ENCODE assay signal across 2 cellular contexts in genomic region chr20:48203252-48203651, GRCh38.
TF ChIP-seq lines count a peak whose summit lies in the region.

No MANE protein-coding gene starts in this region.

TF ChIP-seq in HepG2, 621 proteins besides CTCF, POLR2A, EP300 and RAD21 (continues in another document):
- TF ChIP-seq USF2 (IDR thresholded peaks at IDR 0.05; ENCODE audit: low read depth, low read length): no peak
- TF ChIP-seq USF2 (CRISPR knock-in tag; IDR thresholded peaks at IDR 0.05; ENCODE audit: borderline replicate concordance): no peak
- TF ChIP-seq ZIK1 (CRISPR knock-in tag; IDR thresholded peaks at IDR 0.05; ENCODE audit: borderline replicate concordance, low read depth): no peak
- TF ChIP-seq ZNF143 (CRISPR knock-in tag; IDR thresholded peaks at IDR 0.05): no peak
- no peak for TF ChIP-seq ZNF430 (CRISPR knock-in tag; IDR thresholded peaks at IDR 0.05)
- no peak for TF ChIP-seq HCFC1 (IDR thresholded peaks at IDR 0.05; ENCODE audit: low read depth, low read length)
- no peak for TF ChIP-seq CEBPB (IDR thresholded peaks at IDR 0.05; ENCODE audit: borderline replicate concordance, low read depth, low read length)
- TF ChIP-seq HMG20A (CRISPR knock-in tag; IDR thresholded peaks at IDR 0.05; ENCODE audit: borderline replicate concordance): no peak
- peak; percentile 98 for TF ChIP-seq ATF7 (IDR thresholded peaks at IDR 0.05)
- no peak for TF ChIP-seq ATF7 (CRISPR knock-in tag; IDR thresholded peaks at IDR 0.05)
- TF ChIP-seq HOXA5 (CRISPR knock-in tag; IDR thresholded peaks at IDR 0.05): no peak
- TF ChIP-seq CREB1 (IDR thresholded peaks at IDR 0.05): peak; percentile 93
- no peak for TF ChIP-seq CREB1 (CRISPR knock-in tag; IDR thresholded peaks at IDR 0.05)
- no peak for TF ChIP-seq RARA (CRISPR knock-in tag; IDR thresholded peaks at IDR 0.05)
- TF ChIP-seq ZHX1 (CRISPR knock-in tag; IDR thresholded peaks at IDR 0.05; ENCODE audit: low read depth): no peak
- TF ChIP-seq, protein P1, sequence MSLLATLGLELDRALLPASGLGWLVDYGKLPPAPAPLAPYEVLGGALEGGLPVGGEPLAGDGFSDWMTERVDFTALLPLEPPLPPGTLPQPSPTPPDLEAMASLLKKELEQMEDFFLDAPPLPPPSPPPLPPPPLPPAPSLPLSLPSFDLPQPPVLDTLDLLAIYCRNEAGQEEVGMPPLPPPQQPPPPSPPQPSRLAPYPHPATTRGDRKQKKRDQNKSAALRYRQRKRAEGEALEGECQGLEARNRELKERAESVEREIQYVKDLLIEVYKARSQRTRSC (CRISPR knock-in tag; IDR thresholded peaks at IDR 0.05; ENCODE audit: low read depth): no peak
- TF ChIP-seq, protein P2, sequence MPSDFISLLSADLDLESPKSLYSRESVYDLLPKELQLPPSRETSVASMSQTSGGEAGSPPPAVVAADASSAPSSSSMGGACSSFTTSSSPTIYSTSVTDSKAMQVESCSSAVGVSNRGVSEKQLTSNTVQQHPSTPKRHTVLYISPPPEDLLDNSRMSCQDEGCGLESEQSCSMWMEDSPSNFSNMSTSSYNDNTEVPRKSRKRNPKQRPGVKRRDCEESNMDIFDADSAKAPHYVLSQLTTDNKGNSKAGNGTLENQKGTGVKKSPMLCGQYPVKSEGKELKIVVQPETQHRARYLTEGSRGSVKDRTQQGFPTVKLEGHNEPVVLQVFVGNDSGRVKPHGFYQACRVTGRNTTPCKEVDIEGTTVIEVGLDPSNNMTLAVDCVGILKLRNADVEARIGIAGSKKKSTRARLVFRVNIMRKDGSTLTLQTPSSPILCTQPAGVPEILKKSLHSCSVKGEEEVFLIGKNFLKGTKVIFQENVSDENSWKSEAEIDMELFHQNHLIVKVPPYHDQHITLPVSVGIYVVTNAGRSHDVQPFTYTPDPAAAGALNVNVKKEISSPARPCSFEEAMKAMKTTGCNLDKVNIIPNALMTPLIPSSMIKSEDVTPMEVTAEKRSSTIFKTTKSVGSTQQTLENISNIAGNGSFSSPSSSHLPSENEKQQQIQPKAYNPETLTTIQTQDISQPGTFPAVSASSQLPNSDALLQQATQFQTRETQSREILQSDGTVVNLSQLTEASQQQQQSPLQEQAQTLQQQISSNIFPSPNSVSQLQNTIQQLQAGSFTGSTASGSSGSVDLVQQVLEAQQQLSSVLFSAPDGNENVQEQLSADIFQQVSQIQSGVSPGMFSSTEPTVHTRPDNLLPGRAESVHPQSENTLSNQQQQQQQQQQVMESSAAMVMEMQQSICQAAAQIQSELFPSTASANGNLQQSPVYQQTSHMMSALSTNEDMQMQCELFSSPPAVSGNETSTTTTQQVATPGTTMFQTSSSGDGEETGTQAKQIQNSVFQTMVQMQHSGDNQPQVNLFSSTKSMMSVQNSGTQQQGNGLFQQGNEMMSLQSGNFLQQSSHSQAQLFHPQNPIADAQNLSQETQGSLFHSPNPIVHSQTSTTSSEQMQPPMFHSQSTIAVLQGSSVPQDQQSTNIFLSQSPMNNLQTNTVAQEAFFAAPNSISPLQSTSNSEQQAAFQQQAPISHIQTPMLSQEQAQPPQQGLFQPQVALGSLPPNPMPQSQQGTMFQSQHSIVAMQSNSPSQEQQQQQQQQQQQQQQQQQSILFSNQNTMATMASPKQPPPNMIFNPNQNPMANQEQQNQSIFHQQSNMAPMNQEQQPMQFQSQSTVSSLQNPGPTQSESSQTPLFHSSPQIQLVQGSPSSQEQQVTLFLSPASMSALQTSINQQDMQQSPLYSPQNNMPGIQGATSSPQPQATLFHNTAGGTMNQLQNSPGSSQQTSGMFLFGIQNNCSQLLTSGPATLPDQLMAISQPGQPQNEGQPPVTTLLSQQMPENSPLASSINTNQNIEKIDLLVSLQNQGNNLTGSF (CRISPR knock-in tag; IDR thresholded peaks at IDR 0.05): no peak

TF ChIP-seq in K562, 482 proteins besides CTCF, POLR2A, EP300 and RAD21 (continued from another document):
- TF ChIP-seq, protein P3, sequence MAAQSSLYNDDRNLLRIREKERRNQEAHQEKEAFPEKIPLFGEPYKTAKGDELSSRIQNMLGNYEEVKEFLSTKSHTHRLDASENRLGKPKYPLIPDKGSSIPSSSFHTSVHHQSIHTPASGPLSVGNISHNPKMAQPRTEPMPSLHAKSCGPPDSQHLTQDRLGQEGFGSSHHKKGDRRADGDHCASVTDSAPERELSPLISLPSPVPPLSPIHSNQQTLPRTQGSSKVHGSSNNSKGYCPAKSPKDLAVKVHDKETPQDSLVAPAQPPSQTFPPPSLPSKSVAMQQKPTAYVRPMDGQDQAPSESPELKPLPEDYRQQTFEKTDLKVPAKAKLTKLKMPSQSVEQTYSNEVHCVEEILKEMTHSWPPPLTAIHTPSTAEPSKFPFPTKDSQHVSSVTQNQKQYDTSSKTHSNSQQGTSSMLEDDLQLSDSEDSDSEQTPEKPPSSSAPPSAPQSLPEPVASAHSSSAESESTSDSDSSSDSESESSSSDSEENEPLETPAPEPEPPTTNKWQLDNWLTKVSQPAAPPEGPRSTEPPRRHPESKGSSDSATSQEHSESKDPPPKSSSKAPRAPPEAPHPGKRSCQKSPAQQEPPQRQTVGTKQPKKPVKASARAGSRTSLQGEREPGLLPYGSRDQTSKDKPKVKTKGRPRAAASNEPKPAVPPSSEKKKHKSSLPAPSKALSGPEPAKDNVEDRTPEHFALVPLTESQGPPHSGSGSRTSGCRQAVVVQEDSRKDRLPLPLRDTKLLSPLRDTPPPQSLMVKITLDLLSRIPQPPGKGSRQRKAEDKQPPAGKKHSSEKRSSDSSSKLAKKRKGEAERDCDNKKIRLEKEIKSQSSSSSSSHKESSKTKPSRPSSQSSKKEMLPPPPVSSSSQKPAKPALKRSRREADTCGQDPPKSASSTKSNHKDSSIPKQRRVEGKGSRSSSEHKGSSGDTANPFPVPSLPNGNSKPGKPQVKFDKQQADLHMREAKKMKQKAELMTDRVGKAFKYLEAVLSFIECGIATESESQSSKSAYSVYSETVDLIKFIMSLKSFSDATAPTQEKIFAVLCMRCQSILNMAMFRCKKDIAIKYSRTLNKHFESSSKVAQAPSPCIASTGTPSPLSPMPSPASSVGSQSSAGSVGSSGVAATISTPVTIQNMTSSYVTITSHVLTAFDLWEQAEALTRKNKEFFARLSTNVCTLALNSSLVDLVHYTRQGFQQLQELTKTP (IDR thresholded peaks at IDR 0.05; ENCODE audit: low read depth in 1 of 2, partially characterized antibody in 2 of 2): no peak
- TF ChIP-seq ZNF41 (CRISPR knock-in tag; conservative IDR thresholded peaks at IDR 0.05) (no peak), ATF3 (IDR thresholded peaks at IDR 0.05) (peak; percentile 50), ATF3 (CRISPR knock-in tag; conservative IDR thresholded peaks at IDR 0.05) (no peak), MNT (conservative IDR thresholded peaks at IDR 0.05) (no peak)
TF ChIP-seq in K562: peak in this region for 3.
